In genomic region chr1:203867816-203868215, GRCh38 we compare ENCODE assay signal across 32 cellular contexts. TPM values are rescaled to one million over a fixed set of nuclear protein-coding genes. Genes with fewer than 3 reads are reported as not detected.
DNase-seq lines count a peak whose midpoint lies in the region; ATAC-seq, FAIRE-seq and TF ChIP-seq lines count a peak whose summit lies in the region.
"Had no signal": no experiment of that assay in that cellular context is flagged by ENCODE, and none has a peak within 500 bp of the region (broad histone marks: within the 10 kb centered on the region; RNA-seq: fewer than 3 reads in every experiment).

No MANE protein-coding gene starts in this region.

- in situ Hi-C loops in HAP-1 (cut with MboI; ENCODE audit: low sequenced_read_pairs), result loop anchor here (25.0 kb wide), 2 partner anchors 494 to 644 kb away; partner anchors contain the start of genes MDM4 and PLEKHA6

- H3K9me3 ChIP-seq in HAP-1 (no peaks in the 10 kb centered on the region), SK-N-SH (no peaks in the 10 kb centered on the region), endothelial cell of umbilical vein (replicated peaks; ENCODE audit: control insufficient read depth, insufficient read depth, low read length) (no peaks in the 10 kb centered on the region)
- H3K9me3 ChIP-seq: ascending aorta, gastroesophageal sphincter, pancreas, upper lobe of left lung had no signal

- H3K9me3 Mint-ChIP-seq in mesothelial cell of epicardium, result no peaks in the 10 kb centered on the region
- H3K9me3 Mint-ChIP-seq: activated naive CD8-positive, alpha-beta T cell treated with anti-CD3 and anti-CD28 coated beads, Interleukin-2, amount 10 ng/mL, durations not matched to agents 7 days and 5 days; dendritic cell treated with granulocyte-macrophage colony-stimulating factor and Interleukin-4, amounts not matched to agents 40 ng/mL and 50 ng/mL, for 4 days; neural crest cell; stimulated activated effector memory CD8-positive, alpha-beta T cell treated with anti-CD3 and anti-CD28 coated beads, Interleukin-12 subunit alpha, Interleukin-12 subunit beta, amount 100 ng/mL, for 72 hours had no signal

- H3K9me1 ChIP-seq in endothelial cell of umbilical vein (replicated peaks; ENCODE audit: control insufficient read depth, extremely low read depth, insufficient read depth, low read length), result no peaks in the 10 kb centered on the region

- H3K9me2 ChIP-seq in SK-N-SH, result no peaks in the 10 kb centered on the region

- H3K4me2 ChIP-seq in SK-N-SH, result no peak overlapping the region
- H3K4me2 ChIP-seq in endothelial cell of umbilical vein (ENCODE audit: insufficient read depth, low read length), result no peak overlapping the region
- H3K4me2 ChIP-seq: hepatocyte had no signal

- intact Hi-C loops in endothelial cell of umbilical vein (cut with micrococcal nuclease), result loop anchor here (10.0 kb wide), 2 partner anchors 243 to 637 kb away; partner anchors contain the start of gene ATP2B4

- H3K9ac ChIP-seq in SK-N-SH (no peak overlapping the region), endothelial cell of umbilical vein (replicated peaks; ENCODE audit: extremely low read depth, insufficient read depth, low read length) (no peak overlapping the region)

- peaks cover 31% of the 10 kb centered on the region for H3K79me2 ChIP-seq in SK-N-SH (ENCODE audit: insufficient read depth)
- peaks cover 11% of the 10 kb centered on the region for H3K79me2 ChIP-seq in endothelial cell of umbilical vein (ENCODE audit: control insufficient read depth, insufficient read depth, low read length)

- H2AFZ ChIP-seq in SK-N-SH (ENCODE audit: low read depth) (no peak overlapping the region), endothelial cell of umbilical vein (ENCODE audit: low read depth, low read length) (no peak overlapping the region)
- H2AFZ ChIP-seq: hepatocyte had no signal

- CTCF ChIA-PET in SK-N-SH (lab: Yijun Ruan, JAX) (interaction anchor here (21.7 kb wide), 1 partner anchor 259 kb away, joined by 421 read pairs; no protein-coding TSS in a partner anchor), endothelial cell of umbilical vein (lab: Charles Lee) (interaction anchor here (0.6 to 19.0 kb wide), 2 partner anchors 28 to 261 kb away, joined by 4 to 903 read pairs; no protein-coding TSS in a partner anchor)

- TF ChIP-seq POLR2A in endothelial cell of umbilical vein (IDR thresholded peaks at IDR 0.05; ENCODE audit: low read depth, low read length), result no peak

- no peak for ATAC-seq in GM19463 (IDR thresholded peaks at IDR 0.05; ENCODE audit: unreplicated experiment)
- ATAC-seq: gastroesophageal sphincter; HepG2; pancreas; stimulated activated effector memory CD8-positive, alpha-beta T cell treated with anti-CD3 and anti-CD28 coated beads, Interleukin-12 subunit alpha, Interleukin-12 subunit beta, amount 100 ng/mL, for 72 hours had no signal

- POLR2A ChIA-PET in SK-N-SH (lab: Yijun Ruan, JAX) (interaction anchor here (0.7 kb wide), 1 partner anchor 645 kb away, joined by 3 read pairs; no protein-coding TSS in a partner anchor), endothelial cell of umbilical vein (lab: Charles Lee) (no interaction called here)

- no peak for TF ChIP-seq EP300 in SK-N-SH (IDR thresholded peaks at IDR 0.05; ENCODE audit: borderline replicate concordance in 1 of 2, low read depth in 1 of 2, low read length in 1 of 2)

- TF ChIP-seq RAD21 in SK-N-SH (IDR thresholded peaks at IDR 0.05; ENCODE audit: low read length), result no peak

- dilution Hi-C loops in endothelial cell of umbilical vein (cut with MboI; ENCODE audit: extremely low pct_ligation_motif_present, low sequenced_read_pairs), result loop anchor here (25.0 kb wide), 1 partner anchor 269 kb away; no protein-coding TSS in a partner anchor

- peak overlapping the region; percentile 61 for H3K27ac Mint-ChIP-seq in mesothelial cell of epicardium
- H3K27ac Mint-ChIP-seq: activated naive CD8-positive, alpha-beta T cell treated with anti-CD3 and anti-CD28 coated beads, Interleukin-2, amount 10 ng/mL, durations not matched to agents 7 days and 5 days; dendritic cell treated with granulocyte-macrophage colony-stimulating factor and Interleukin-4, amounts not matched to agents 40 ng/mL and 50 ng/mL, for 4 days; stimulated activated effector memory CD8-positive, alpha-beta T cell treated with anti-CD3 and anti-CD28 coated beads, Interleukin-12 subunit alpha, Interleukin-12 subunit beta, amount 100 ng/mL, for 72 hours had no signal

- H3K4me1 ChIP-seq in HAP-1 (peaks cover 16% of the 10 kb centered on the region), SK-N-SH (ENCODE audit: control insufficient read depth in 1 of 2, insufficient read depth in 2 of 2, low read depth in 1 of 2, low read length in 1 of 2) (peaks cover 3 to 10% of the 10 kb centered on the region in 2 experiments; a peak in 3 of 4 replicates), endothelial cell of umbilical vein (ENCODE audit: control insufficient read depth, extremely low read depth, insufficient read depth, low read length) (peaks cover 16% of the 10 kb centered on the region)

- H3K36me3 ChIP-seq in HAP-1 (replicated peaks) (peaks cover 66% of the 10 kb centered on the region), SK-N-SH (replicated peaks in 1 of 2; ENCODE audit: control insufficient read depth in 1 of 2, insufficient read depth in 2 of 2, low read length in 1 of 2) (peaks cover 47 to 63% of the 10 kb centered on the region in 2 experiments), endothelial cell of umbilical vein (ENCODE audit: control insufficient read depth in 2 of 2, extremely low read depth in 1 of 2, insufficient read depth in 2 of 2, low read length in 2 of 2) (peaks cover 6 to 15% of the 10 kb centered on the region in 2 experiments)

- H3K4me3 ChIP-seq in HAP-1 (no peak overlapping the region), SK-N-SH (ENCODE audit: low read depth in 2 of 2, low read length in 1 of 2) (no peak overlapping the region), endothelial cell of umbilical vein (replicated peaks in 1 of 3; ENCODE audit: insufficient read depth in 1 of 3, low read depth in 1 of 3, low read length in 3 of 3) (no peak overlapping the region)
- H3K4me3 ChIP-seq: ascending aorta, gastroesophageal sphincter, hepatocyte, pancreas, upper lobe of left lung had no signal

- H3K36me3 Mint-ChIP-seq in mesothelial cell of epicardium, result peaks cover 20% of the 10 kb centered on the region

- H3K27me3 Mint-ChIP-seq in mesothelial cell of epicardium (ENCODE audit: low read depth), result no peaks in the 10 kb centered on the region
- H3K27me3 Mint-ChIP-seq: activated naive CD8-positive, alpha-beta T cell treated with anti-CD3 and anti-CD28 coated beads, Interleukin-2, amount 10 ng/mL, durations not matched to agents 7 days and 5 days; dendritic cell treated with granulocyte-macrophage colony-stimulating factor and Interleukin-4, amounts not matched to agents 40 ng/mL and 50 ng/mL, for 4 days had no signal

- TF ChIP-seq CTCF in SK-N-SH (IDR thresholded peaks at IDR 0.05) (no peak), endothelial cell of umbilical vein (IDR thresholded peaks at IDR 0.05; ENCODE audit: extremely low read depth in 1 of 2, insufficient read depth in 1 of 2, low read depth in 1 of 2, low read length in 2 of 2) (no peak), mesothelial cell of epicardium (IDR thresholded peaks at IDR 0.05; ENCODE audit: unreplicated experiment) (no peak)

- DNase-seq in HAP-1 (ENCODE audit: low spot score in 2 of 2), result peak; percentile 28 to 69
- no peak for DNase-seq in SK-N-SH
- DNase-seq in endothelial cell of umbilical vein (ENCODE audit: low read depth, low spot score), result no peak
- no peak for DNase-seq in mesothelial cell of epicardium (ENCODE audit: low spot score in 2 of 2, unreplicated experiment in 2 of 2)
- no peak for DNase-seq in SIG-M5 treated with dmso at 0.1 percent for 504 hours (lab: John Stamatoyannopoulos, UW; ENCODE audit: unreplicated experiment)
- DNase-seq in activated CD4-positive, CD25-positive, alpha-beta regulatory T cell (lab: John Stamatoyannopoulos, UW), result no peak
- DNase-seq: activated CD4-positive, alpha-beta T cell treated with anti-CD3 and anti-CD28 coated beads for 4 hours; activated CD8-positive, alpha-beta memory T cell treated with anti-CD3 and anti-CD28 coated beads for 24 hours; activated gamma-delta T cell treated with Interleukin-2 at 50 U/mL for 16 hours; activated naive CD8-positive, alpha-beta T cell treated with anti-CD3 and anti-CD28 coated beads, Interleukin-2, amount 10 ng/mL, durations not matched to agents 7 days and 5 days; caudate nucleus; DMS79; Karpas-422; MV-4-11; NCI-H146; NCI-H345; pancreas; retina; SHP77; T-helper 9 cell; upper lobe of left lung had no signal

- H3K27me3 ChIP-seq in HAP-1 (ENCODE audit: low read depth), result no peaks in the 10 kb centered on the region
- no peaks in the 10 kb centered on the region for H3K27me3 ChIP-seq in SK-N-SH (ENCODE audit: insufficient read depth)
- no peaks in the 10 kb centered on the region for H3K27me3 ChIP-seq in endothelial cell of umbilical vein (ENCODE audit: control insufficient read depth in 2 of 2, insufficient read depth in 2 of 2, low read length in 2 of 2)
- H3K27me3 ChIP-seq: ascending aorta, gastroesophageal sphincter, hepatocyte, pancreas, upper lobe of left lung had no signal

- no TSS peak for BruUV-seq in endothelial cell of umbilical vein (replicated peaks; lab: Mats Ljungman, UMichigan)

- WGBS in SK-N-SH (ENCODE audit: low lambda C conversion rate), result 69% methylated on average over 6 of the region's 6 CpGs

- H3K4me1 Mint-ChIP-seq in mesothelial cell of epicardium, result peaks cover 18% of the 10 kb centered on the region

- no peak overlapping the region; a peak in 1 of 4 replicates for H3K27ac ChIP-seq in SK-N-SH (ENCODE audit: low read depth in 2 of 2, low read length in 1 of 2)
- peak overlapping the region; percentile 60 for H3K27ac ChIP-seq in endothelial cell of umbilical vein (ENCODE audit: insufficient read depth, low read depth, low read length)
- H3K27ac ChIP-seq: ascending aorta, C4-2B, gastroesophageal sphincter, hepatocyte, pancreas, upper lobe of left lung had no signal

- FAIRE-seq in endothelial cell of umbilical vein (lab: Jason Lieb, UNC), result peak; percentile 84
- FAIRE-seq: GM19239, H54, HepG2, pancreas had no signal

- H4K20me1 ChIP-seq in SK-N-SH (ENCODE audit: insufficient read depth) (0 out of 2 replicates have a peak, but pooled peaks cover 7% of the 10 kb centered on the region), endothelial cell of umbilical vein (replicated peaks; ENCODE audit: control insufficient read depth, extremely low read depth, insufficient read depth, low read length) (no peaks in the 10 kb centered on the region)

- H3K4me3 Mint-ChIP-seq in mesothelial cell of epicardium, result no peak overlapping the region
- H3K4me3 Mint-ChIP-seq: activated naive CD8-positive, alpha-beta T cell treated with anti-CD3 and anti-CD28 coated beads, Interleukin-2, amount 10 ng/mL, durations not matched to agents 7 days and 5 days; dendritic cell treated with granulocyte-macrophage colony-stimulating factor and Interleukin-4, amounts not matched to agents 40 ng/mL and 50 ng/mL, for 4 days; neural crest cell; stimulated activated effector memory CD8-positive, alpha-beta T cell treated with anti-CD3 and anti-CD28 coated beads, Interleukin-12 subunit alpha, Interleukin-12 subunit beta, amount 100 ng/mL, for 72 hours had no signal

- peaks cover 37% of the 10 kb centered on the region for H3F3A ChIP-seq in SK-N-SH (replicated peaks; ENCODE audit: insufficient read depth)

RNA-seq across cellular contexts. Expression of gene SNRPE, which starts 6.4 kb away (rescaled TPM):
- polyA plus RNA-seq in SK-N-SH (2012; rRNA removed), result 177 and 359 TPM in 2 replicates
- polyA plus RNA-seq in SK-N-SH (2012; cell fraction: cytosol; rRNA removed), result 253 and 593 TPM in 2 replicates
- 114 and 138 TPM in 2 replicates for polyA plus RNA-seq in SK-N-SH (2012; cell fraction: nucleus; rRNA removed)
- 199 and 219 TPM in 2 replicates for total RNA-seq in endothelial cell of umbilical vein
- polyA plus RNA-seq in endothelial cell of umbilical vein, result 161 and 196 TPM in 2 replicates
- polyA plus RNA-seq in endothelial cell of umbilical vein (2011; cell fraction: cytosol; rRNA removed), result 298 and 430 TPM in 2 replicates
- 106 and 139 TPM in 2 replicates for polyA plus RNA-seq in endothelial cell of umbilical vein (2011; cell fraction: nucleus; rRNA removed)
- polyA plus RNA-seq in endothelial cell of umbilical vein (2012), result 195 and 332 TPM in 2 replicates
- 34.8 and 53.7 TPM in 2 replicates for polyA minus RNA-seq in endothelial cell of umbilical vein
- polyA minus RNA-seq in endothelial cell of umbilical vein (2011; cell fraction: cytosol; rRNA and poly(A)+ RNA removed), result 46.9 TPM
- 17.9 and 26.9 TPM in 2 replicates for polyA minus RNA-seq in endothelial cell of umbilical vein (2011; cell fraction: nucleus; rRNA and poly(A)+ RNA removed)
- 185 to 188 TPM (median 186 TPM) in 3 replicates for total RNA-seq in mesothelial cell of epicardium

Comparison
In these comparisons a context has a peak if more than half of its experiments do, and no peak if none do; other contexts are left out.
1. DNase-seq: peak in HAP-1 (2 of 2); none in SK-N-SH (single experiment), endothelial cell of umbilical vein (single experiment), mesothelial cell of epicardium (0 of 2), SIG-M5 treated with dmso at 0.1 percent for 504 hours (single experiment) and activated CD4-positive, CD25-positive, alpha-beta regulatory T cell (0 of 4).